Comparison of ENCODE assay signal across 8 cellular contexts in the genomic region with DNA sequence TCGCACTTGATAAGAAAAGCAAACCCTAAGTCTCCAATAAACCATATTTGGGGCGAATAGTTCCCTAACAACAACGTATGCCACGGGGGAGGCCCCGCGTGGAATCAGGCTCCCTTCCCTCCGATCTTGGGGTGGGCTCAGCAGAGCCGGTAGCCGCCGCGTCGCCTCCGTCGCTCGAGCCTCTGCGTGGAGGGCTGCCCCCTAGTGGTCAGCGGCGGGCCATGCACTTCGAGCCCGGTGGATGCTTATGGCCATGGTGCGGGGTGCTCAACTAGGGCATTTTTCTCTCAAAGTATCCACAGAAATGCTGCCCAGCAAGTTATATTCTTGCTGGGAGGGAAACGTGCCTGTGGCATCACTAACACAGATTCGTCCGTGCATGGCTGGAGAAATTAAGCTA.
DNase-seq lines count a peak whose midpoint lies in the region; ATAC-seq and TF ChIP-seq lines count a peak whose summit lies in the region.
"Not testable (repeated sequence)": the region's sequence is repeated elsewhere in the genome, so short reads cannot be mapped to it uniquely, and the experiment has no call there.

No MANE protein-coding gene starts in this region.

- POLR2A ChIA-PET in activated CD8-positive, alpha-beta T cell treated with anti-CD3 and anti-CD28 coated beads for 36 hours (lab: Charles Lee): not testable (repeated sequence)

- not testable (repeated sequence) for H3K4me1 ChIP-seq in HUES64 (ENCODE audit: insufficient read depth, low read length); breast epithelium; left lung; vagina

- H3K9me3 ChIP-seq in HUES64 (ENCODE audit: insufficient read depth, low read depth, low read length); breast epithelium; left lung; vagina: not testable (repeated sequence)

- 5% methylated on average over 13 of the region's 24 CpGs for WGBS in HUES64

- not testable (repeated sequence) for TF ChIP-seq POLR2A in breast epithelium (IDR thresholded peaks at IDR 0.05); vagina (IDR thresholded peaks at IDR 0.05)

- not testable (repeated sequence) for H3K9ac ChIP-seq in HUES64 (ENCODE audit: low read depth, low read length)

- not testable (repeated sequence) for H3K27me3 ChIP-seq in HUES64 (ENCODE audit: insufficient read depth, low read length); breast epithelium; left lung; vagina

- not testable (repeated sequence) for H3K9me3 Mint-ChIP-seq in activated CD8-positive, alpha-beta T cell treated with anti-CD3 and anti-CD28 coated beads for 36 hours

- H3K4me1 Mint-ChIP-seq in activated CD8-positive, alpha-beta T cell treated with anti-CD3 and anti-CD28 coated beads for 36 hours (ENCODE audit: low read depth): not testable (repeated sequence)

- H3K36me3 Mint-ChIP-seq in activated CD8-positive, alpha-beta T cell treated with anti-CD3 and anti-CD28 coated beads for 36 hours (ENCODE audit: low read depth): not testable (repeated sequence)

- TF ChIP-seq CTCF in activated CD8-positive, alpha-beta T cell treated with anti-CD3 and anti-CD28 coated beads for 36 hours (IDR thresholded peaks at IDR 0.05): peak; percentile 44
- not testable (repeated sequence) for TF ChIP-seq CTCF in breast epithelium (IDR thresholded peaks at IDR 0.05)
- peak; percentile 58 to 72 for TF ChIP-seq CTCF in left lung (IDR thresholded peaks at IDR 0.05)
- TF ChIP-seq CTCF in vagina (IDR thresholded peaks at IDR 0.05): peak in 1 of 3 experiments; percentile 40

- peak; percentile 96 for DNase-seq in activated CD8-positive, alpha-beta T cell treated with anti-CD3 and anti-CD28 coated beads for 36 hours
- DNase-seq in breast epithelium (ENCODE audit: low spot score in 2 of 2): peak; percentile 82 to 91
- peak; percentile 90 to 99 for DNase-seq in left lung
- DNase-seq in stimulated activated CD4-positive, alpha-beta T cell treated with anti-CD3 and anti-CD28 coated beads, Interleukin-1b, Interleukin-23, amount 100 ng/mL, for 1 hour (ENCODE audit: low read depth in 2 of 2): peak; percentile 85 to 98
- not testable (repeated sequence) for DNase-seq in vagina (ENCODE audit: extremely low spot score in 2 of 2)

- H3K27me3 Mint-ChIP-seq in activated CD8-positive, alpha-beta T cell treated with anti-CD3 and anti-CD28 coated beads for 36 hours: not testable (repeated sequence)

- H3K4me3 Mint-ChIP-seq in activated CD8-positive, alpha-beta T cell treated with anti-CD3 and anti-CD28 coated beads for 36 hours: not testable (repeated sequence)

- CTCF ChIA-PET in activated CD8-positive, alpha-beta T cell treated with anti-CD3 and anti-CD28 coated beads for 36 hours (lab: Charles Lee): not testable (repeated sequence)

- ATAC-seq in GM18520 (IDR thresholded peaks at IDR 0.05; ENCODE audit: unreplicated experiment) (peak; percentile 43), HG02610 (IDR thresholded peaks at IDR 0.05; ENCODE audit: unreplicated experiment) (peak; percentile 52), left lung (peak; percentile 91)
- ATAC-seq in activated CD8-positive, alpha-beta T cell treated with anti-CD3 and anti-CD28 coated beads for 36 hours: peak; percentile 58

- H3K4me3 ChIP-seq in HUES64 (ENCODE audit: low read length) (peak overlapping the region; percentile 43), breast epithelium (peak overlapping the region; percentile 24 to 47 (median 37)), left lung (peak overlapping the region; percentile 19 to 28), vagina (peak overlapping the region; percentile 27 to 30)

- not testable (repeated sequence) for H3K27ac Mint-ChIP-seq in activated CD8-positive, alpha-beta T cell treated with anti-CD3 and anti-CD28 coated beads for 36 hours

- intact Hi-C loops in activated CD8-positive, alpha-beta T cell treated with anti-CD3 and anti-CD28 coated beads for 36 hours (cut with micrococcal nuclease); breast epithelium (cut with DNase I; ENCODE audit: low total_unique reads); left lung (cut with DNase I); vagina (cut with DNase I): not testable (repeated sequence)

- not testable (repeated sequence) for H3K27ac ChIP-seq in HUES64 (ENCODE audit: low read depth, low read length); breast epithelium; left lung; vagina

- not testable (repeated sequence) for H3K36me3 ChIP-seq in HUES64 (ENCODE audit: insufficient read depth, low read length); breast epithelium; left lung; vagina
